20 cellular contexts compared by ENCODE assay signal in the genomic region with DNA sequence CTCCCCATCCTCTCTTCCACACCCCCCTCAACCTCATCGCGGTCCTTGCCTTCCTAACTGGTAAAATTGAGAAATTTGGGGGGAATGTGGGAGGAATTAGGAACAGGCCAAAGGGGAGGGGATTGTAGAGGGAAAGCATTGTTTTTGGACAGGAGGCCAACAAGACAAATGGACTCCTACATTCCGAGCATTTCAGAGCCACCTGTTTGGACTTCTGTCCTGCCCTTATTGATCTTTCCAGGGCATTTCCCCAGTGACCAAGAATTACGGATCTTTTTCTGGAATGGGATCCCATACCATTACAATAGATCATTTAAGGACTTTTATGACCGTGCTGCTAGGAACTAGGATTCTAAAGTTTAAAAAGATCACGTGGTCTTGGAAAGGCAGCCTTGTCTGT.
"Had no signal": no experiment of that assay in that cellular context is flagged by ENCODE, and none has a peak within 500 bp of the region (broad histone marks: within the 10 kb centered on the region; RNA-seq: fewer than 3 reads in every experiment).

No MANE protein-coding gene starts in this region.

- H3K9ac ChIP-seq: SK-N-SH had no signal

- H3K27ac Mint-ChIP-seq: IgD-negative memory B cell had no signal

- H3K27ac ChIP-seq: RWPE1 had no signal

- H3K36me3 Mint-ChIP-seq: IgD-negative memory B cell had no signal

- H3K9me3 ChIP-seq: SK-N-SH had no signal

- H3K4me1 Mint-ChIP-seq: IgD-negative memory B cell had no signal

- H3K4me2 ChIP-seq: SK-N-SH had no signal

- H3K9me3 Mint-ChIP-seq: IgD-negative memory B cell had no signal

- H3K4me3 Mint-ChIP-seq: IgD-negative memory B cell had no signal

- ATAC-seq: Panc1, PC-3 had no signal

- DNase-seq: KBM-7, MV-4-11, NCI-H1048, NCI-H1105, NCI-H1417, NCI-H1436 treated with DMSO at 0.1 percent for 48 hours, NCI-H1694, NCI-H1930, NCI-H2081, NCI-H2107, NCI-H2227 treated with DMSO at 0.1 percent for 48 hours, NCI-H524, NCI-H526 treated with DMSO at 0.1 percent for 48 hours, NCI-H748 treated with DMSO at 0.1 percent for 48 hours, PC-3, SHP77, SK-N-SH had no signal
